28 cellular contexts compared by ENCODE assay signal in the genomic region with DNA sequence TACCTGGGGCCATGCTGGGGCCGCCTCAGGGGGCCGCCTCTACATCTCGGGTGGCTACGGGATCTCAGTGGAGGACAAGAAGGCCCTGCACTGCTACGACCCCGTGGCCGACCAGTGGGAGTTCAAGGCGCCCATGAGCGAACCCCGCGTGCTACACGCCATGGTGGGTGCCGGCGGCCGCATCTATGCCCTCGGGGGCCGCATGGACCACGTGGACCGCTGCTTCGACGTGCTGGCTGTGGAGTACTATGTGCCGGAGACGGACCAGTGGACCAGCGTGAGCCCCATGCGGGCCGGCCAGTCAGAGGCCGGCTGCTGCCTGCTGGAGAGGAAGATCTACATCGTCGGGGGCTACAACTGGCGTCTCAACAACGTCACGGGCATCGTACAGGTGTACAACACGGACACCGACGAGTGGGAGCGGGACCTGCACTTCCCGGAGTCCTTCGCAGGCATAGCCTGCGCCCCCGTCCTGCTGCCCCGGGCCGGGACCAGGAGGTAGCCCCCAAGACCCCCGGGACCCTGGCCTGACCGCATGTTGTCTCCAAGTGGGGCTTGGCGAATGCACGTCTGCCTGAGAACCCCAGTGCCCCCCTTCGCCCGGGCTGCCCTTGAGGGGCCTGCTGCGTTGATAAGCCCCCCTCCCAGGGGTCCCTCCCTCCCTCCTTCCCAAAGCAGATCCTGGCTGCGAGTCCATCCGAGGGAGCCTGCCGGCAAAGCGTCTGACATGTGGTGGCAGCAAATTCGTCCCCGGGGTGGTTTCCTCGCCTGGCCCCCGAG. TPM values are rescaled to one million over a fixed set of nuclear protein-coding genes. Genes with fewer than 3 reads are reported as not detected.
"Had no signal": no experiment of that assay in that cellular context is flagged by ENCODE, and none has a peak within 500 bp of the region (broad histone marks: within the 10 kb centered on the region; RNA-seq: fewer than 3 reads in every experiment).

No MANE protein-coding gene starts in this region.

- DNase-seq: activated B cell treated with CpG ODN at 0.5 μM for 24 hours; activated CD4-positive, alpha-beta memory T cell treated with anti-CD3 and anti-CD28 coated beads for 36 hours; activated CD4-positive, alpha-beta T cell treated with anti-CD3 and anti-CD28 coated beads for 1 hour; activated CD4-positive, alpha-beta T cell treated with anti-CD3 and anti-CD28 coated beads, Interleukin-2, amount 10 ng/mL, durations not matched to agents 7 days and 5 days; activated CD8-positive, alpha-beta memory T cell treated with anti-CD3 and anti-CD28 coated beads for 24 hours; activated effector memory CD4-positive, alpha-beta T cell treated with anti-CD3 and anti-CD28 coated beads, Interleukin-2, amount 50 U/mL, for 16 hours; activated naive CD4-positive, alpha-beta T cell treated with Interleukin-2 at 50 U/mL for 16 hours; activated naive CD8-positive, alpha-beta T cell treated with anti-CD3 and anti-CD28 coated beads, Interleukin-2, amount 50 U/mL, for 24 hours; activated T-cell treated with anti-CD3 and anti-CD28 coated beads, Interleukin-2, amount 50 U/mL, for 4 hours; amniotic stem cell; Karpas-422; MM.1S; NCI-H1105; NCI-H1436; NCI-H1694 treated with DMSO at 0.1 percent for 48 hours; NCI-H2029 treated with DMSO at 0.1 percent for 48 hours; NCI-H345; NCI-H510A; NCI-H526 treated with DMSO at 0.1 percent for 48 hours; NCI-H82; RPMI8226; SHP77; T-helper 2 cell; T1000 had no signal

- H3K4me3 ChIP-seq: cardiac muscle cell had no signal

- H3K27ac ChIP-seq: brain microvascular endothelial cell, cardiac muscle cell had no signal

- H3K27me3 ChIP-seq: brain microvascular endothelial cell, cardiac muscle cell had no signal

- ATAC-seq: activated naive CD4-positive, alpha-beta T cell treated with anti-CD3 and anti-CD28 coated beads, Interleukin-2, amount 50 U/mL, for 72 hours; activated naive CD8-positive, alpha-beta T cell treated with anti-CD3 and anti-CD28 coated beads, Interleukin-2, amount 50 U/mL, for 24 hours; activated T-cell treated with anti-CD3 and anti-CD28 coated beads, Interleukin-2, amount 50 U/mL, for 4 hours; Panc1 had no signal

RNA-seq across cellular contexts. Expression of a gene that starts 56.3 kb away (rescaled TPM):
- total RNA-seq: activated B cell treated with CpG ODN at 0.5 μM for 24 hours; activated T-cell treated with anti-CD3 and anti-CD28 coated beads, Interleukin-2, amount 50 U/mL, for 4 hours had no signal
